Comparison of ENCODE assay signal across 11 cellular contexts in the genomic region with DNA sequence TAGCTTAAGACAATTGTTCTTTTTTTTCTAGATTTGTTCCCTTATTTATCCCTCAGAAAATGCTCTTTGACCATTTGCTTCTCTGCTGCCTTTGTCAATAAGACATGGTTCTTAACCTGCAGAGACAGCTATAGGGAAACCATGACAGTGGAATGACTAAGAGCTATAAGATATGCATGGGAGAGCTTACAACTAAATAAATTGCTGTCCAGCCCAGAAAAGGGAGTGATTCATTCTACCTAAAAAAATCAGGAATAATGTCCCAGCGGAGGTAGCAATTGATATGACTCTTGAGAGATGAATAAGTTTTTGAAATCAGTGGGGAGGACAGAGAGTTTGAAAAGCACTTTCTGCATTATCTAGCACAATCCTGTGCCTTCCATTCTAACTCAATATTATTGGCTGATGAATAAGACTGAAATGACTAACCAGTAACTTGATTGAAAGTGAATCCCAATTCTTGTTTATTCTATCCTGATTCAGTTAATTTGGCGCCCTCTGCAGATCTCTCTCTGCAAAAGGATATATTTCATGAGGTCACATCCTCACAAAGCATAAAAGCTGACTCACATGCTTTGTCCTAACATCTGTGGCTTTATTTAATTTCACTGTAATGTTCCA.
DNase-seq lines count a peak whose midpoint lies in the region; ATAC-seq, FAIRE-seq and TF ChIP-seq lines count a peak whose summit lies in the region.
"Had no signal": no experiment of that assay in that cellular context is flagged by ENCODE, and none has a peak within 500 bp of the region (broad histone marks: within the 10 kb centered on the region; RNA-seq: fewer than 3 reads in every experiment).

No MANE protein-coding gene starts in this region.

- 42 to 47% methylated on average over 2 of the region's 2 CpGs for WGBS in aorta, 2 donors
- WGBS in thyroid gland, 2 donors, result 47 to 54% methylated on average over 2 of the region's 2 CpGs

- H3K4me3 ChIP-seq in HAP-1, result no peak overlapping the region
- no peak overlapping the region for H3K4me3 ChIP-seq in aorta (ENCODE audit: low read length in 2 of 2)
- H3K4me3 ChIP-seq in thyroid gland (replicated peaks in 1 of 3), result no peak overlapping the region
- H3K4me3 ChIP-seq: lower lobe of right lung had no signal

- no peaks in the 10 kb centered on the region for H3K27me3 ChIP-seq in HAP-1 (ENCODE audit: low read depth)
- no peaks in the 10 kb centered on the region for H3K27me3 ChIP-seq in aorta (ENCODE audit: control insufficient read depth in 1 of 2, insufficient read depth in 2 of 2, low read length in 1 of 2)
- no peaks in the 10 kb centered on the region for H3K27me3 ChIP-seq in thyroid gland

- peaks cover 3% of the 10 kb centered on the region in 2 donors for H3K9me3 Mint-ChIP-seq in activated T-cell treated with anti-CD3 and anti-CD28 coated beads, Interleukin-2, amount 50 U/mL, for 72 hours

- H3K27ac ChIP-seq in aorta (ENCODE audit: low read depth in 1 of 2, low read length in 2 of 2) (no peak overlapping the region), thyroid gland (no peak overlapping the region)
- H3K27ac ChIP-seq: lower lobe of right lung had no signal

- H3K4me1 ChIP-seq in HAP-1, result no peaks in the 10 kb centered on the region
- no peaks in the 10 kb centered on the region for H3K4me1 ChIP-seq in aorta (ENCODE audit: control insufficient read depth in 1 of 2, insufficient read depth in 2 of 2, low read length in 2 of 2)
- H3K4me1 ChIP-seq in thyroid gland, result no peaks in the 10 kb centered on the region
- H3K4me1 ChIP-seq: lower lobe of right lung had no signal

- no peak for ATAC-seq in aorta (ENCODE audit: low FRiP score)
- no peak for ATAC-seq in activated T-cell treated with anti-CD3 and anti-CD28 coated beads, Interleukin-2, amount 50 U/mL, for 72 hours (replicated peaks in 1 of 2)
- ATAC-seq: lower lobe of right lung had no signal

- no peak for TF ChIP-seq CTCF in thyroid gland (IDR thresholded peaks at IDR 0.05)

- no peaks in the 10 kb centered on the region for H3K4me1 Mint-ChIP-seq in activated T-cell treated with anti-CD3 and anti-CD28 coated beads, Interleukin-2, amount 50 U/mL, for 72 hours (ENCODE audit: low read depth)

- no peaks in the 10 kb centered on the region for H3K27me3 Mint-ChIP-seq in activated T-cell treated with anti-CD3 and anti-CD28 coated beads, Interleukin-2, amount 50 U/mL, for 72 hours (ENCODE audit: low read depth)

- no peak overlapping the region for H3K4me3 Mint-ChIP-seq in activated T-cell treated with anti-CD3 and anti-CD28 coated beads, Interleukin-2, amount 50 U/mL, for 72 hours

- in situ Hi-C loops in HAP-1 (cut with MboI; ENCODE audit: low sequenced_read_pairs), result no loop called here

- H3K36me3 Mint-ChIP-seq in activated T-cell treated with anti-CD3 and anti-CD28 coated beads, Interleukin-2, amount 50 U/mL, for 72 hours (ENCODE audit: insufficient read depth in 2 of 2), result no peaks in the 10 kb centered on the region

- DNase-seq in AML-193 (lab: John Stamatoyannopoulos, UW), result peak; percentile 6 to 12
- DNase-seq in HAP-1 (ENCODE audit: low spot score in 2 of 2), result peak; percentile 10
- peak; percentile 15 for DNase-seq in RPMI8226
- DNase-seq in frontal cortex (ENCODE audit: low spot score in 2 of 2), result peak; percentile 8 to 12
- no peak for DNase-seq in aorta
- DNase-seq in stimulated activated naive CD4-positive, alpha-beta T cell (lab: John Stamatoyannopoulos, UW), result no peak
- DNase-seq in activated T-cell treated with anti-CD3 and anti-CD28 coated beads, Interleukin-2, amount 50 U/mL, for 72 hours, result no peak
- DNase-seq in thyroid gland, result no peak
- DNase-seq: lower lobe of right lung; stimulated activated CD4-positive, alpha-beta T cell treated with anti-CD3 and anti-CD28 coated beads, Interleukin-2, amount 100 ng/mL, for 48 hours had no signal

- FAIRE-seq in frontal cortex (lab: Jason Lieb, UNC), result no peak
- FAIRE-seq: HTR-8/SVneo had no signal

- H3K36me3 ChIP-seq in HAP-1 (replicated peaks) (no peaks in the 10 kb centered on the region), aorta (ENCODE audit: control insufficient read depth in 1 of 2, insufficient read depth in 2 of 2, low read length in 1 of 2) (no peaks in the 10 kb centered on the region), thyroid gland (no peaks in the 10 kb centered on the region)
- H3K36me3 ChIP-seq: lower lobe of right lung had no signal

- H3K9me3 ChIP-seq in HAP-1, result no peaks in the 10 kb centered on the region
- H3K9me3 ChIP-seq in aorta (ENCODE audit: control insufficient read depth, low read length), result no peaks in the 10 kb centered on the region
- no peaks in the 10 kb centered on the region for H3K9me3 ChIP-seq in thyroid gland
- H3K9me3 ChIP-seq: lower lobe of right lung had no signal

- intact Hi-C loops in aorta (cut with DNase I) (no loop called here), thyroid gland (cut with DNase I) (no loop called here)

- TF ChIP-seq POLR2A in thyroid gland (IDR thresholded peaks at IDR 0.05), result no peak

- H3K27ac Mint-ChIP-seq in activated T-cell treated with anti-CD3 and anti-CD28 coated beads, Interleukin-2, amount 50 U/mL, for 72 hours, result no peak overlapping the region

Comparison
In these comparisons a context has a peak if more than half of its experiments do, and no peak if none do; other contexts are left out.
1. DNase-seq: peak in AML-193 (2 of 2), HAP-1 (2 of 2), RPMI8226 (single experiment) and frontal cortex (2 of 2); none in aorta (0 of 2), stimulated activated naive CD4-positive, alpha-beta T cell (0 of 6), activated T-cell treated with anti-CD3 and anti-CD28 coated beads, Interleukin-2, amount 50 U/mL, for 72 hours (0 of 2) and thyroid gland (0 of 2).